In the genomic region with DNA sequence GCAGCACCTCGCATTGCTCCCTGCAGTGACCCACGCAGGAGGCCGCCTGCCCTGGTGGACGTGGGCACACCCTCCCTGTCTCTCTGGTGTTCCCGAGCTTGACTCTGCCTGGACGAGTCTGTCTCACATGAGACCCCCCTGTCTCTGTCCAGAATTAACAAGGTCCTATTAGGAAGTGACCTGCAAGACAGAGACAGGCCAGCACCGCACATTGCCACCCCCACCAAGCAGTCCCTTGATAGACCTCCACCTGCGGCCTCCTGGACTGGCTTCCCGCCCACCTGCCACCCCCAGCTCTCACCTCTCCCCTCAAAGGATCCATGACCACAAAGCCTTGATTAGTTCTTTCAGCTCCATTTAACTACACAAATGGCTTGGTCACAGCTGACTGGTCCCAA, we compare ENCODE assay signal across 33 cellular contexts. TPM values are rescaled to one million over a fixed set of nuclear protein-coding genes. Genes with fewer than 3 reads are reported as not detected.
DNase-seq lines count a peak whose midpoint lies in the region; TF ChIP-seq lines count a peak whose summit lies in the region.
"Had no signal": no experiment of that assay in that cellular context is flagged by ENCODE, and none has a peak within 500 bp of the region (broad histone marks: within the 10 kb centered on the region; RNA-seq: fewer than 3 reads in every experiment).

No MANE protein-coding gene starts in this region.

- no peaks in the 10 kb centered on the region for H3K36me3 Mint-ChIP-seq in activated T-cell treated with anti-CD3 and anti-CD28 coated beads, Interleukin-2, amount 50 U/mL, for 24 hours (ENCODE audit: low read depth)
- no peaks in the 10 kb centered on the region for H3K36me3 Mint-ChIP-seq in osteocyte (ENCODE audit: unreplicated experiment)
- peaks cover 2% of the 10 kb centered on the region for H3K36me3 Mint-ChIP-seq in activated naive CD4-positive, alpha-beta T cell treated with anti-CD3 and anti-CD28 coated beads, Interleukin-2, amount 10 ng/mL, durations not matched to agents 7 days and 5 days
- H3K36me3 Mint-ChIP-seq: brain, memory B cell, T-cell had no signal

- H3K4me3 ChIP-seq in coronary artery: no peak overlapping the region
- H3K4me3 ChIP-seq: BLaER1 treated with 17β-estradiol and CSF1 and Interleukin-3, amounts not matched to agents 10 nM and 100 nM; gastroesophageal sphincter; hepatocyte; K562; psoas muscle; SJSA1; suprapubic skin had no signal

- CTCF ChIA-PET in activated naive CD4-positive, alpha-beta T cell treated with anti-CD3 and anti-CD28 coated beads, Interleukin-2, amount 10 ng/mL, durations not matched to agents 7 days and 5 days (lab: Charles Lee): interaction anchor here (1.8 to 3.8 kb wide), 5 partner anchors 13 to 760 kb away, joined by 5 to 46 read pairs (median 9); no protein-coding TSS in a partner anchor

- H3K27ac ChIP-seq in coronary artery: no peak overlapping the region
- H3K27ac ChIP-seq: BLaER1 treated with 17β-estradiol and CSF1 and Interleukin-3, amounts not matched to agents 10 nM and 100 nM; gastroesophageal sphincter; hepatocyte; psoas muscle; RWPE1; SJSA1; suprapubic skin; WERI-Rb-1 had no signal

- H3K9me3 Mint-ChIP-seq in activated T-cell treated with anti-CD3 and anti-CD28 coated beads, Interleukin-2, amount 50 U/mL, for 24 hours: no peaks in the 10 kb centered on the region
- H3K9me3 Mint-ChIP-seq in osteocyte (ENCODE audit: unreplicated experiment): no peaks in the 10 kb centered on the region
- peaks cover 4% of the 10 kb centered on the region for H3K9me3 Mint-ChIP-seq in activated naive CD4-positive, alpha-beta T cell treated with anti-CD3 and anti-CD28 coated beads, Interleukin-2, amount 10 ng/mL, durations not matched to agents 7 days and 5 days

- peaks cover 16% of the 10 kb centered on the region for H3K4me1 Mint-ChIP-seq in activated T-cell treated with anti-CD3 and anti-CD28 coated beads, Interleukin-2, amount 50 U/mL, for 24 hours (ENCODE audit: low read depth)
- H3K4me1 Mint-ChIP-seq in osteocyte (ENCODE audit: unreplicated experiment): no peaks in the 10 kb centered on the region
- H3K4me1 Mint-ChIP-seq in activated naive CD4-positive, alpha-beta T cell treated with anti-CD3 and anti-CD28 coated beads, Interleukin-2, amount 10 ng/mL, durations not matched to agents 7 days and 5 days: peaks cover 12% of the 10 kb centered on the region
- H3K4me1 Mint-ChIP-seq: memory B cell had no signal

- no peak for DNase-seq in activated T-cell treated with anti-CD3 and anti-CD28 coated beads, Interleukin-2, amount 50 U/mL, for 24 hours
- DNase-seq in activated T-cell treated with anti-CD3 and anti-CD28 coated beads for 4 hours: no peak
- peak; percentile 78 for DNase-seq in NCI-H1105 (lab: John Stamatoyannopoulos, UW)
- DNase-seq in coronary artery (ENCODE audit: low spot score): peak; percentile 45
- DNase-seq in osteocyte (ENCODE audit: extremely low spot score, unreplicated experiment): peak; percentile 64
- DNase-seq in SK-N-DZ (ENCODE audit: low spot score): no peak
- no peak for DNase-seq in activated naive CD4-positive, alpha-beta T cell treated with anti-CD3 and anti-CD28 coated beads, Interleukin-2, amount 10 ng/mL, durations not matched to agents 7 days and 5 days
- no peak for DNase-seq in NCI-H2227 treated with DMSO at 0.1 percent for 48 hours (lab: John Stamatoyannopoulos, UW)
- DNase-seq: activated naive CD4-positive, alpha-beta T cell; cerebellar nuclear complex; H9; left cardiac atrium; NCI-H1930; NCI-H446 treated with DMSO at 0.1 percent for 48 hours; OCI-M1; psoas muscle; stimulated activated naive CD4-positive, alpha-beta T cell; T-cell; WERI-Rb-1 had no signal

- peak overlapping the region; percentile 44 for H3K27ac Mint-ChIP-seq in activated T-cell treated with anti-CD3 and anti-CD28 coated beads, Interleukin-2, amount 50 U/mL, for 24 hours
- H3K27ac Mint-ChIP-seq in osteocyte (ENCODE audit: unreplicated experiment): no peak overlapping the region
- H3K27ac Mint-ChIP-seq in activated naive CD4-positive, alpha-beta T cell treated with anti-CD3 and anti-CD28 coated beads, Interleukin-2, amount 10 ng/mL, durations not matched to agents 7 days and 5 days: no peak overlapping the region
- H3K27ac Mint-ChIP-seq: memory B cell, T-cell had no signal

- H3K4me3 Mint-ChIP-seq in activated T-cell treated with anti-CD3 and anti-CD28 coated beads, Interleukin-2, amount 50 U/mL, for 24 hours: no peak overlapping the region
- H3K4me3 Mint-ChIP-seq in osteocyte (ENCODE audit: unreplicated experiment): no peak overlapping the region
- no peak overlapping the region for H3K4me3 Mint-ChIP-seq in activated naive CD4-positive, alpha-beta T cell treated with anti-CD3 and anti-CD28 coated beads, Interleukin-2, amount 10 ng/mL, durations not matched to agents 7 days and 5 days
- H3K4me3 Mint-ChIP-seq: brain, H9, memory B cell, T-cell had no signal

- TF ChIP-seq CTCF in coronary artery (IDR thresholded peaks at IDR 0.05) (no peak), osteocyte (IDR thresholded peaks at IDR 0.05) (no peak)

- peaks cover 24% of the 10 kb centered on the region for H3K27me3 Mint-ChIP-seq in activated T-cell treated with anti-CD3 and anti-CD28 coated beads, Interleukin-2, amount 50 U/mL, for 24 hours
- no peaks in the 10 kb centered on the region for H3K27me3 Mint-ChIP-seq in osteocyte (ENCODE audit: unreplicated experiment)
- peaks cover 9% of the 10 kb centered on the region for H3K27me3 Mint-ChIP-seq in activated naive CD4-positive, alpha-beta T cell treated with anti-CD3 and anti-CD28 coated beads, Interleukin-2, amount 10 ng/mL, durations not matched to agents 7 days and 5 days

RNA-seq across cellular contexts. Expression of gene SPATA19, which starts 11.4 kb away (rescaled TPM):
- not detected in 2 replicates for total RNA-seq in osteocyte
- not detected in 2 replicates for polyA plus RNA-seq in SK-N-DZ (2014; cell fraction: cytosol; rRNA removed)
- not detected in 2 replicates for polyA plus RNA-seq in SK-N-DZ (2014; cell fraction: nucleus; rRNA removed)
- total RNA-seq: endothelial cell of umbilical vein, gastroesophageal sphincter, H9, hepatocyte, K562, left cardiac atrium, MCF 10A, psoas muscle, SJSA1, skeletal muscle tissue, suprapubic skin, T-cell, ureter had no signal
- polyA plus RNA-seq: AG04450, endothelial cell of umbilical vein, hepatocyte, K562, psoas muscle had no signal

Comparison
In these comparisons a context has a peak if more than half of its experiments do, and no peak if none do; other contexts are left out.
1. DNase-seq: peak in NCI-H1105 (single experiment), coronary artery (single experiment) and osteocyte (single experiment); none in activated T-cell treated with anti-CD3 and anti-CD28 coated beads, Interleukin-2, amount 50 U/mL, for 24 hours (single experiment), activated T-cell treated with anti-CD3 and anti-CD28 coated beads for 4 hours (single experiment), SK-N-DZ (single experiment), activated naive CD4-positive, alpha-beta T cell treated with anti-CD3 and anti-CD28 coated beads, Interleukin-2, amount 10 ng/mL, durations not matched to agents 7 days and 5 days (single experiment) and NCI-H2227 treated with DMSO at 0.1 percent for 48 hours (single experiment).